ENCODE assay signal across 21 cellular contexts in genomic region chr4:169899295-169899694, GRCh38.
DNase-seq lines count a peak whose midpoint lies in the region; ATAC-seq and TF ChIP-seq lines count a peak whose summit lies in the region.
"Had no signal": no experiment of that assay in that cellular context is flagged by ENCODE, and none has a peak within 500 bp of the region (broad histone marks: within the 10 kb centered on the region; RNA-seq: fewer than 3 reads in every experiment).

No MANE protein-coding gene starts in this region.

- intact Hi-C loops in HCT116 (cut with micrococcal nuclease) = no loop called here

- no peaks in the 10 kb centered on the region for H3K36me3 ChIP-seq in HCT116 (ENCODE audit: control insufficient read depth in 1 of 2, insufficient read depth in 2 of 2, low read length in 2 of 2)
- no peaks in the 10 kb centered on the region for H3K36me3 ChIP-seq in SJCRH30
- H3K36me3 ChIP-seq: cardiac muscle cell, esophagus squamous epithelium, lower lobe of right lung had no signal

- DNase-seq in HCT116 (ENCODE audit: low read depth, low spot score) = peak; percentile 78
- DNase-seq in SJCRH30 = peak; percentile 45 to 78
- DNase-seq in dermis microvascular lymphatic vessel endothelial cell (ENCODE audit: low read depth in 2 of 2) = peak; percentile 21 to 23
- peak; percentile 39 for DNase-seq in skeletal muscle cell (ENCODE audit: low read depth)
- no peak for DNase-seq in 8988T
- DNase-seq in stimulated activated CD4-positive, alpha-beta T cell treated with anti-CD3 and anti-CD28 coated beads, Interleukin-2, amount 100 ng/mL, for 24 hours = no peak
- DNase-seq in stimulated activated naive CD4-positive, alpha-beta T cell treated with Interleukin-2 at 50 U/mL for 16 hours (lab: John Stamatoyannopoulos, UW) = no peak
- DNase-seq: activated B cell treated with CpG ODN at 0.5 μM for 24 hours; activated naive CD8-positive, alpha-beta T cell treated with anti-CD3 and anti-CD28 coated beads for 36 hours; esophagus squamous epithelium; HFFc6; lower lobe of right lung; naive thymus-derived CD8-positive, alpha-beta T cell; NCI-H1694 treated with DMSO at 0.1 percent for 48 hours; NCI-H446; posterior cingulate gyrus; SHP77 treated with DMSO at 0.1 percent for 48 hours; small intestine; stimulated activated CD4-positive, alpha-beta T cell treated with anti-CD3 and anti-CD28 coated beads, Interleukin-4, amount 100 ng/mL, for 24 hours had no signal

- no peak for TF ChIP-seq POLR2A in HCT116 (IDR thresholded peaks at IDR 0.05; ENCODE audit: borderline replicate concordance, extremely low read depth, insufficient read depth, insufficient read length)

- CTCF ChIA-PET in HCT116 (lab: Charles Lee) = no interaction called here

- peaks cover 7 to 34% of the 10 kb centered on the region in 2 experiments; a peak in 3 of 4 replicates for H3K4me1 ChIP-seq in HCT116 (ENCODE audit: control insufficient read depth in 1 of 2, insufficient read depth in 2 of 2, low read length in 2 of 2)
- peaks cover 29% of the 10 kb centered on the region for H3K4me1 ChIP-seq in SJCRH30
- H3K4me1 ChIP-seq: esophagus squamous epithelium, lower lobe of right lung had no signal

- no peaks in the 10 kb centered on the region for H3K9me2 ChIP-seq in HCT116 (ENCODE audit: insufficient read depth)

- H3K9ac ChIP-seq in HCT116 (ENCODE audit: low read length) = no peak overlapping the region

- BruUV-seq in HCT116 (replicated peaks; lab: Mats Ljungman, UMichigan) = no TSS peak

- H3K79me2 ChIP-seq in HCT116 (ENCODE audit: insufficient read depth, low read length) = no peaks in the 10 kb centered on the region

- ATAC-seq in HCT116 (peak; percentile 86), HG03196 (IDR thresholded peaks at IDR 0.05; ENCODE audit: unreplicated experiment) (no peak)
- ATAC-seq: lower lobe of right lung; naive thymus-derived CD8-positive, alpha-beta T cell had no signal

- RAD21 ChIA-PET in HCT116 (lab: Charles Lee; ENCODE audit: low non-redundant PET in 1 of 2, low total read pairs in 2 of 2, uncharacterized antibody in 2 of 2, unreplicated experiment in 2 of 2) = no interaction called here

- H3K4me3 ChIP-seq in HCT116 (replicated peaks in 1 of 2; ENCODE audit: low read depth in 1 of 2, low read length in 2 of 2) (no peak overlapping the region; a peak in 1 of 4 replicates), SJCRH30 (no peak overlapping the region), skeletal muscle cell (ENCODE audit: low read depth, low read length) (no peak overlapping the region)
- H3K4me3 ChIP-seq: cardiac muscle cell, esophagus squamous epithelium, lower lobe of right lung had no signal

- no peak for TF ChIP-seq RAD21 in HCT116 (IDR thresholded peaks at IDR 0.05; ENCODE audit: low read depth)

- H3K27ac ChIP-seq in HCT116 (ENCODE audit: low read depth, low read length) (peak overlapping the region; percentile 25; the same call in 1 of the 2 replicates), SJCRH30 (peak overlapping the region; percentile 73)
- H3K27ac ChIP-seq: cardiac muscle cell, esophagus squamous epithelium, lower lobe of right lung had no signal

- H3K27me3 ChIP-seq in HCT116 (ENCODE audit: insufficient read depth, low read length) (no peaks in the 10 kb centered on the region), SJCRH30 (no peaks in the 10 kb centered on the region)
- H3K27me3 ChIP-seq: cardiac muscle cell, esophagus squamous epithelium had no signal

- H3K4me2 ChIP-seq in HCT116 (ENCODE audit: low read length) = peak overlapping the region; percentile 53

- TF ChIP-seq CTCF in HCT116 (IDR thresholded peaks at IDR 0.05 in 2 of 3, conservative IDR thresholded peaks at IDR 0.05 in 1 of 3; ENCODE audit: borderline replicate concordance in 1 of 3, insufficient read depth in 1 of 3, low read depth in 2 of 3, low read length in 2 of 3) = no peak

- POLR2A ChIA-PET in HCT116 (lab: Charles Lee) = no interaction called here

- H3K9me3 ChIP-seq in HCT116 (ENCODE audit: control insufficient read depth in 1 of 2, insufficient read depth in 1 of 2, low read depth in 1 of 2, low read length in 2 of 2) = no peaks in the 10 kb centered on the region
- no peaks in the 10 kb centered on the region for H3K9me3 ChIP-seq in SJCRH30 (replicated peaks)
- H3K9me3 ChIP-seq: esophagus squamous epithelium, lower lobe of right lung had no signal

- H4K20me1 ChIP-seq in HCT116 (ENCODE audit: insufficient read depth) = no peaks in the 10 kb centered on the region

- H2AFZ ChIP-seq in HCT116 (ENCODE audit: low read depth, low read length, poor library complexity, severe bottlenecking) = peak overlapping the region; percentile 24

TF ChIP-seq in HCT116, 20 proteins besides CTCF, POLR2A, EP300 and RAD21:
- TF ChIP-seq CBX3 (IDR thresholded peaks at IDR 0.05; ENCODE audit: low read depth) (peak; percentile 54; the same call in 1 of the 2 replicates), FOSL1 (IDR thresholded peaks at IDR 0.05; ENCODE audit: low read depth) (peak; percentile 76), ELF1 (IDR thresholded peaks at IDR 0.05; ENCODE audit: borderline replicate concordance, low read depth) (no peak), YY1 (IDR thresholded peaks at IDR 0.05; ENCODE audit: extremely low read depth, insufficient replicate concordance, low read depth, low read length) (no peak), MAX (IDR thresholded peaks at IDR 0.05) (no peak), JUND (IDR thresholded peaks at IDR 0.05) (peak; percentile 76), ZFX (IDR thresholded peaks at IDR 0.05) (no peak), SRF (IDR thresholded peaks at IDR 0.05; ENCODE audit: low read depth) (no peak), POLR2AphosphoS5 (IDR thresholded peaks at IDR 0.05; ENCODE audit: low read depth, low read length) (no peak), SP1 (IDR thresholded peaks at IDR 0.05; ENCODE audit: low read depth) (peak; percentile 64), EGR1 (IDR thresholded peaks at IDR 0.05; ENCODE audit: low read depth) (no peak), CEBPB (IDR thresholded peaks at IDR 0.05; ENCODE audit: low read depth) (peak; percentile 58)

Comparison
In these comparisons a context has a peak if more than half of its experiments do, and no peak if none do; other contexts are left out.
1. DNase-seq: peak in HCT116 (single experiment), SJCRH30 (2 of 2), dermis microvascular lymphatic vessel endothelial cell (2 of 2) and skeletal muscle cell (single experiment); none in 8988T (single experiment), stimulated activated CD4-positive, alpha-beta T cell treated with anti-CD3 and anti-CD28 coated beads, Interleukin-2, amount 100 ng/mL, for 24 hours (0 of 2) and stimulated activated naive CD4-positive, alpha-beta T cell treated with Interleukin-2 at 50 U/mL for 16 hours (single experiment).